18 cellular contexts compared by ENCODE assay signal in the genomic region with DNA sequence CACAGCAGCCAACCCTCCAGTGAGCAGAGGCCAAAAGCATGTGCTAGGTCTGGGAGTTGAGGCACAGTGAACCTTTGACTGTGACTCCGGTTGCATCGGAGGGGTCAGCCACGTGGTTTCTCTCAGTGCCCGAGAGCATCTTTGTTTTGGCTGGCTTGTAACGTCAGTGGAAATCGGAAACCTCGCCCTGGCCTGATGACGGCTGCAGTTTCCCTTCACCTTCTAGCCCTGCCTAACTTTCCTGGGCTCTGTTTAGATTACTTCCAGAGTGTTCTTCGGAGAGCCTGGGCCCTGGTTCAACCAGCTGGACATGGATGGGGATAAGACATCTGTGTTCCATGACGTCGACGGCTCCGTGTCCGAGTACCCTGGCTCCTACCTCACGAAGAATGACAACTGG. TPM values are rescaled to one million over a fixed set of nuclear protein-coding genes. Genes with fewer than 3 reads are reported as not detected.
DNase-seq lines count a peak whose midpoint lies in the region; ATAC-seq, FAIRE-seq and TF ChIP-seq lines count a peak whose summit lies in the region.
"Had no signal": no experiment of that assay in that cellular context is flagged by ENCODE, and none has a peak within 500 bp of the region (broad histone marks: within the 10 kb centered on the region; RNA-seq: fewer than 3 reads in every experiment).

No MANE protein-coding gene starts in this region.

- no peak overlapping the region for H2AFZ ChIP-seq in H1 (ENCODE audit: low read length)

- POLR2A ChIA-PET in H1 (lab: Charles Lee; ENCODE audit: partially characterized antibody): no interaction called here

- H3K36me3 ChIP-seq in H1 (ENCODE audit: control insufficient read depth in 2 of 4, insufficient read depth in 4 of 4, low read length in 3 of 4): no peaks in the 10 kb centered on the region
- H3K36me3 ChIP-seq in right atrium auricular region: no peaks in the 10 kb centered on the region
- no peaks in the 10 kb centered on the region for H3K36me3 ChIP-seq in rectal smooth muscle tissue (ENCODE audit: control insufficient read depth, insufficient read depth, low read length)
- no peaks in the 10 kb centered on the region for H3K36me3 ChIP-seq in aorta (ENCODE audit: control insufficient read depth in 1 of 2, insufficient read depth in 2 of 2, low read length in 1 of 2)
- no peaks in the 10 kb centered on the region for H3K36me3 ChIP-seq in mesendoderm (ENCODE audit: control insufficient read depth, insufficient read depth, low read length)

- TF ChIP-seq EP300 in H1 (IDR thresholded peaks at IDR 0.05; ENCODE audit: borderline replicate concordance in 1 of 2, low read depth in 2 of 2, low read length in 2 of 2): no peak

- H3K27me3 ChIP-seq in H1 (replicated peaks in 1 of 4; ENCODE audit: control insufficient read depth in 3 of 4, extremely low read depth in 1 of 4, insufficient read depth in 3 of 4, low read length in 3 of 4) (no peaks in the 10 kb centered on the region), right atrium auricular region (no peaks in the 10 kb centered on the region), rectal smooth muscle tissue (ENCODE audit: control insufficient read depth, insufficient read depth, low read length) (no peaks in the 10 kb centered on the region), aorta (ENCODE audit: control insufficient read depth in 1 of 2, insufficient read depth in 2 of 2, low read length in 1 of 2) (no peaks in the 10 kb centered on the region), mesendoderm (ENCODE audit: insufficient read depth, low read length, poor library complexity) (no peaks in the 10 kb centered on the region)

- no peak overlapping the region for H2BK120ac ChIP-seq in H1 (replicated peaks; ENCODE audit: low read depth, low read length)
- no peak overlapping the region for H2BK120ac ChIP-seq in mesendoderm (ENCODE audit: low read depth, low read length)

- no peak for TF ChIP-seq POLR2A in H1 (IDR thresholded peaks at IDR 0.05; ENCODE audit: control extremely low read depth in 1 of 2, low read depth in 2 of 2, low read length in 2 of 2)

- H4K5ac ChIP-seq in H1 (ENCODE audit: insufficient read length, low read depth, low read length) (no peak overlapping the region), mesendoderm (ENCODE audit: low read length) (no peak overlapping the region)

- H3K9me3 ChIP-seq in H1 (ENCODE audit: insufficient read depth in 2 of 2, low read depth in 1 of 2, low read length in 1 of 2) (no peaks in the 10 kb centered on the region), right atrium auricular region (no peaks in the 10 kb centered on the region), aorta (ENCODE audit: control insufficient read depth, low read length) (no peaks in the 10 kb centered on the region)

- H2BK12ac ChIP-seq in H1 (ENCODE audit: low read depth, low read length): no peak overlapping the region

- ATAC-seq in aorta (ENCODE audit: low FRiP score) (peak; percentile 62), GM21723 (IDR thresholded peaks at IDR 0.05; ENCODE audit: unreplicated experiment) (no peak)
- ATAC-seq: activated CD4-positive, CD25-positive, alpha-beta regulatory T cell treated with anti-CD3 and anti-CD28 coated beads, Interleukin-2, amount 50 U/mL, for 24 hours; activated CD8-positive, alpha-beta memory T cell treated with anti-CD3 and anti-CD28 coated beads, Interleukin-2, amount 10 ng/mL, durations not matched to agents 7 days and 5 days; esophagus mucosa; stimulated activated naive CD8-positive, alpha-beta T cell treated with anti-CD3 and anti-CD28 coated beads, Interleukin-15, amount 100 ng/mL, for 72 hours had no signal

- H3K23me2 ChIP-seq in H1 (ENCODE audit: low read depth, low read length): no peaks in the 10 kb centered on the region; the same call in 1 of the 2 replicates

- WGBS in H1 (ENCODE audit: extremely low coverage in 1 of 2, insufficient coverage in 1 of 2, insufficient read length in 1 of 2, insufficient replicate concordance in 2 of 2, low coverage in 1 of 2, low lambda C conversion rate in 2 of 2, missing lambda C conversion rate in 1 of 2), 2 experiments: 93% methylated on average over 15 of the region's 15 CpGs; no CpG with 5 or more reads in 1 of the 2 experiments
- 21 to 28% methylated on average over 15 of the region's 15 CpGs for WGBS in aorta, 2 donors
- no CpG with 5 or more reads among the region's 15 CpGs for whole genome bisulfite sequencing in mesendoderm (ENCODE audit: extremely low coverage, insufficient coverage, low lambda C conversion rate)

- no peak overlapping the region for H3K4ac ChIP-seq in H1 (replicated peaks; ENCODE audit: insufficient read length, low read depth, low read length)
- no peak overlapping the region for H3K4ac ChIP-seq in mesendoderm (ENCODE audit: low read depth, low read length)

- H3K9ac ChIP-seq in H1 (replicated peaks in 1 of 4; ENCODE audit: extremely low read depth in 1 of 4, low read depth in 3 of 4, low read length in 3 of 4) (no peak overlapping the region), rectal smooth muscle tissue (ENCODE audit: low read length) (no peak overlapping the region), mesendoderm (ENCODE audit: low read length) (no peak overlapping the region)

- H4K91ac ChIP-seq in H1 (replicated peaks; ENCODE audit: insufficient read length, low read length): no peak overlapping the region

- H2BK5ac ChIP-seq in H1 (ENCODE audit: low read depth, low read length) (0 out of 2 replicates have a peak overlapping the region, but pooled peaks have one; percentile 4), mesendoderm (ENCODE audit: low read length) (no peak overlapping the region)

- CTCF ChIA-PET in H1 (lab: Charles Lee; ENCODE audit: partially characterized antibody): interaction anchor here (2.4 kb wide), 1 partner anchor 37 kb away, joined by 7 read pairs; no protein-coding TSS in a partner anchor

- no peak overlapping the region for H3K4me3 ChIP-seq in H1 (ENCODE audit: extremely low read depth in 1 of 4, insufficient read depth in 2 of 4, low read depth in 3 of 4, low read length in 4 of 4)
- no peak overlapping the region for H3K4me3 ChIP-seq in right atrium auricular region
- no peak overlapping the region for H3K4me3 ChIP-seq in rectal smooth muscle tissue (ENCODE audit: low read length)
- H3K4me3 ChIP-seq in aorta (ENCODE audit: low read length in 2 of 2): no peak overlapping the region
- no peak overlapping the region for H3K4me3 ChIP-seq in mesendoderm (ENCODE audit: low read length)

- no peak overlapping the region for H3K4me2 ChIP-seq in H1 (ENCODE audit: insufficient read depth in 1 of 2, low read depth in 2 of 2, low read length in 2 of 2)
- H3K4me2 ChIP-seq in mesendoderm (ENCODE audit: low read length): no peak overlapping the region

- intact Hi-C loops in aorta (cut with DNase I): no loop called here

- H3K27ac ChIP-seq in H1 (ENCODE audit: low read depth, low read length) (no peak overlapping the region), right atrium auricular region (peak overlapping the region; percentile 53 to 61), rectal smooth muscle tissue (ENCODE audit: low read depth, low read length) (peak overlapping the region; percentile 90), aorta (ENCODE audit: low read depth in 1 of 2, low read length in 2 of 2) (no peak overlapping the region), mesendoderm (ENCODE audit: low read depth, low read length) (no peak overlapping the region)
- H3K27ac ChIP-seq: C4-2B had no signal

- no peak overlapping the region for H2BK20ac ChIP-seq in H1 (ENCODE audit: low read length)

- no peak overlapping the region for H3K56ac ChIP-seq in H1 (replicated peaks; ENCODE audit: insufficient read length, low read depth, low read length)
- no peak overlapping the region for H3K56ac ChIP-seq in mesendoderm (ENCODE audit: low read length)

- no peak for TF ChIP-seq RAD21 in H1 (IDR thresholded peaks at IDR 0.05 in 1 of 2, conservative IDR thresholded peaks at IDR 0.05 in 1 of 2; ENCODE audit: low read depth in 2 of 2, low read length in 2 of 2)

- DNase-seq in H1 (ENCODE audit: low read depth in 1 of 2, low spot score in 2 of 2) (no peak), right atrium auricular region (ENCODE audit: low spot score) (peak; percentile 85), aorta (peak; percentile 66 to 84), NCI-H2227 (lab: John Stamatoyannopoulos, UW; ENCODE audit: unreplicated experiment) (no peak), mesendoderm (no peak)
- DNase-seq: activated CD8-positive, alpha-beta memory T cell treated with anti-CD3 and anti-CD28 coated beads, Interleukin-2, amount 10 ng/mL, durations not matched to agents 7 days and 5 days; activated effector memory CD4-positive, alpha-beta T cell treated with Interleukin-2 at 50 U/mL for 16 hours; mammary epithelial cell; NCI-H1436; NCI-H226; NK-92 treated with Interleukin-12 subunit alpha and Interleukin-12 subunit beta, amount 100 ng/mL, for 24 hours; stimulated activated naive CD8-positive, alpha-beta T cell treated with anti-CD3 and anti-CD28 coated beads, Interleukin-15, amount 100 ng/mL, for 72 hours; T-helper 2 cell had no signal

- peaks cover 0 to 2% (median 0%) of the 10 kb centered on the region in 4 experiments; a peak in 1 of 7 replicates for H3K4me1 ChIP-seq in H1 (replicated peaks in 1 of 4; ENCODE audit: control insufficient read depth in 3 of 4, insufficient read depth in 4 of 4, low read length in 3 of 4)
- peaks cover 0 to 3% of the 10 kb centered on the region in 2 donors for H3K4me1 ChIP-seq in right atrium auricular region
- H3K4me1 ChIP-seq in rectal smooth muscle tissue (ENCODE audit: control insufficient read depth, insufficient read depth, low read length): peaks cover 33% of the 10 kb centered on the region
- H3K4me1 ChIP-seq in aorta (ENCODE audit: control insufficient read depth in 1 of 2, insufficient read depth in 2 of 2, low read length in 2 of 2): no peaks in the 10 kb centered on the region
- peaks cover 10% of the 10 kb centered on the region for H3K4me1 ChIP-seq in mesendoderm (ENCODE audit: control insufficient read depth, low read depth, low read length)

- no peak for FAIRE-seq in H1 (lab: Jason Lieb, UNC)

- H3K14ac ChIP-seq in H1 (ENCODE audit: insufficient read length): no peak overlapping the region

- no peak overlapping the region for H3K18ac ChIP-seq in H1 (ENCODE audit: extremely low read depth, low read length)
- H3K18ac ChIP-seq in mesendoderm (ENCODE audit: low read length): no peak overlapping the region

- H2BK15ac ChIP-seq in H1 (ENCODE audit: low read length) (no peak overlapping the region), mesendoderm (replicated peaks; ENCODE audit: low read depth) (no peak overlapping the region)

- no peaks in the 10 kb centered on the region for H3K79me2 ChIP-seq in H1 (ENCODE audit: control insufficient read depth in 1 of 2, insufficient read depth in 2 of 2, low read length in 2 of 2)
- H3K79me2 ChIP-seq in mesendoderm (ENCODE audit: control insufficient read depth, insufficient read depth, low read length): no peaks in the 10 kb centered on the region

- no peak overlapping the region for H2AK5ac ChIP-seq in H1 (ENCODE audit: low read depth, low read length)
- H2AK5ac ChIP-seq in mesendoderm (ENCODE audit: low read length): no peak overlapping the region

- H4K8ac ChIP-seq in H1 (ENCODE audit: extremely low read depth, insufficient read depth, low read length) (no peak overlapping the region), mesendoderm (ENCODE audit: low read depth, low read length) (no peak overlapping the region)

- H3K79me1 ChIP-seq in H1 (ENCODE audit: low read depth, low read length) (no peaks in the 10 kb centered on the region), mesendoderm (ENCODE audit: low read length) (no peaks in the 10 kb centered on the region)

- no peak for TF ChIP-seq CTCF in H1 (IDR thresholded peaks at IDR 0.05; ENCODE audit: control extremely low read depth in 1 of 3, insufficient read depth in 1 of 3, low read depth in 1 of 3, low read length in 3 of 3)
- TF ChIP-seq CTCF in right atrium auricular region (IDR thresholded peaks at IDR 0.05): no peak

- H3K23ac ChIP-seq in H1 (ENCODE audit: insufficient read length): no peak overlapping the region
- no peak overlapping the region for H3K23ac ChIP-seq in mesendoderm (ENCODE audit: low read length)

- no peaks in the 10 kb centered on the region for H4K20me1 ChIP-seq in H1 (replicated peaks in 1 of 2; ENCODE audit: control insufficient read depth in 1 of 2, insufficient read depth in 2 of 2, low read length in 2 of 2)

RNA-seq across cellular contexts. Expression of a gene that starts 56.6 kb away (rescaled TPM):
- total RNA-seq in H1 (2021; fragmentation: NEBNext Ultra II Directional; extraction: Animal tissue kit (Norgen Biotek cat#: 25700)): 28.3 and 30.2 TPM in 2 replicates
- polyA plus RNA-seq in H1 (2011; rRNA removed) (9.0 and 11.0 TPM in 2 replicates), aorta (10 to 100 TPM; 11.2 to 13.3 TPM)
- 13.8 TPM for polyA plus RNA-seq in H1 (2011; cell fraction: cytosol; rRNA removed)
- 14.7 TPM for polyA plus RNA-seq in H1 (2011; cell fraction: nucleus; rRNA removed)
- 22.3 to 32.0 TPM (median 24.0 TPM) in 4 replicates for polyA plus RNA-seq in H1 (2012, experiment 1 of 2)
- polyA plus RNA-seq in H1 (2012, experiment 2 of 2): 8.8 TPM
- polyA plus RNA-seq in H1 (2013, experiment 1 of 2): 36.2 TPM
- 45.6 TPM for polyA plus RNA-seq in H1 (2013, experiment 2 of 2)
- 16.4 and 16.6 TPM in 2 replicates for polyA minus RNA-seq in H1 (2011; rRNA and poly(A)+ RNA removed)
- 14.2 TPM for polyA minus RNA-seq in H1 (2011; cell fraction: cytosol; rRNA and poly(A)+ RNA removed)
- polyA minus RNA-seq in H1 (2011; cell fraction: nucleus; rRNA and poly(A)+ RNA removed): 33.9 TPM
- total RNA-seq in right atrium auricular region (10 to 100 TPM; 11.3 to 14.5 TPM), aorta (10 to 100 TPM; 27.0 to 31.0 TPM)
- polyA plus RNA-seq in mesendoderm (2013, experiment 1 of 2): 32.1 TPM
- polyA plus RNA-seq in mesendoderm (2013, experiment 2 of 2): 31.9 TPM

Comparison
In these comparisons a context has a peak if more than half of its experiments do, and no peak if none do; other contexts are left out.
1. DNase-seq: peak in right atrium auricular region (single experiment) and aorta (2 of 2); none in H1 (0 of 2), NCI-H2227 (single experiment) and mesendoderm (single experiment).
2. H3K27ac ChIP-seq: peak in right atrium auricular region (2 of 2) and rectal smooth muscle tissue (single experiment); none in H1 (single experiment), aorta (0 of 2) and mesendoderm (single experiment).